In genomic region chr6:163355471-163355991, GRCh38 we compare ENCODE assay signal across 8 cellular contexts. TPM values are rescaled to one million over a fixed set of nuclear protein-coding genes. Genes with fewer than 3 reads are reported as not detected.
A peak's percentile ranks its signal among the peaks of the same experiment; 100 is the strongest.
DNase-seq lines count a peak whose midpoint lies in the region; ATAC-seq and FAIRE-seq lines count a peak whose summit lies in the region.

No MANE protein-coding gene starts in this region.

- FAIRE-seq in small intestine (lab: Jason Lieb, UNC), result no peak

- H3K4me1 ChIP-seq in subcutaneous abdominal adipose tissue (ENCODE audit: control insufficient read depth in 5 of 5, insufficient read depth in 5 of 5, low read length in 5 of 5) (peaks cover 14 to 41% (median 33%) of the 10 kb centered on the region in 5 donors), small intestine (ENCODE audit: control insufficient read depth in 2 of 2, insufficient read depth in 1 of 2, low read depth in 1 of 2, low read length in 1 of 2) (no peaks in the 10 kb centered on the region)

- peak overlapping the region in 4 of 5 donors; percentile 21 to 64 (median 58) for H3K9ac ChIP-seq in subcutaneous abdominal adipose tissue (ENCODE audit: low read length in 5 of 5)

- H3K9me3 ChIP-seq in subcutaneous abdominal adipose tissue (ENCODE audit: control insufficient read depth in 5 of 5, low read length in 5 of 5) (no peaks in the 10 kb centered on the region), small intestine (ENCODE audit: control insufficient read depth, low read depth) (no peaks in the 10 kb centered on the region)

- H3K36me3 ChIP-seq in subcutaneous abdominal adipose tissue (ENCODE audit: control insufficient read depth in 5 of 5, insufficient read depth in 5 of 5, low read length in 5 of 5) (no peaks in the 10 kb centered on the region), small intestine (ENCODE audit: control insufficient read depth in 2 of 2, insufficient read depth in 2 of 2, low read length in 2 of 2) (no peaks in the 10 kb centered on the region)

- peak; percentile 91 for DNase-seq in Daoy (ENCODE audit: low read depth)
- peak; percentile 14 for DNase-seq in amniotic epithelial cell (ENCODE audit: low read depth)
- DNase-seq in kidney tubule cell (ENCODE audit: low spot score), result peak; percentile 78
- DNase-seq in small intestine, result no peak
- DNase-seq in RKO (ENCODE audit: low spot score), result no peak

- no peaks in the 10 kb centered on the region for H3K27me3 ChIP-seq in subcutaneous abdominal adipose tissue (ENCODE audit: control insufficient read depth in 5 of 5, insufficient read depth in 4 of 5, low read length in 5 of 5)
- H3K27me3 ChIP-seq in small intestine (ENCODE audit: control insufficient read depth in 2 of 2, insufficient read depth in 2 of 2, low read length in 2 of 2), result no peaks in the 10 kb centered on the region

- ATAC-seq in HG03066 (IDR thresholded peaks at IDR 0.05; ENCODE audit: low read depth, unreplicated experiment), result peak; percentile 24
- no peak for ATAC-seq in HG03280 (IDR thresholded peaks at IDR 0.05; ENCODE audit: unreplicated experiment)

- H3K4me3 ChIP-seq in subcutaneous abdominal adipose tissue (ENCODE audit: low read depth in 1 of 5, low read length in 5 of 5) (peak overlapping the region; percentile 43 to 68 (median 54)), small intestine (ENCODE audit: low read depth in 1 of 2, low read length in 2 of 2) (no peak overlapping the region)

- 56 to 71% (median 70%) methylated on average over 8 of the region's 8 CpGs for WGBS in small intestine, 3 donors

- H3K27ac ChIP-seq in subcutaneous abdominal adipose tissue (ENCODE audit: low read depth, low read length) (peak overlapping the region; percentile 96), small intestine (ENCODE audit: low read depth in 1 of 2, low read length in 1 of 2) (peak overlapping the region in 1 of 2 donors; percentile 68)

RNA-seq across cellular contexts. Expression of gene QKI, which starts 59.0 kb away (rescaled TPM):
- 184 and 217 TPM in 2 replicates for total RNA-seq in Daoy (2014; rRNA removed; shearing (Covaris generic))
- 10 to 100 TPM in 2 of 3 donors, 1 to 10 TPM in 1; 2.5 to 15.8 (median 11.6) TPM for polyA plus RNA-seq in small intestine

Comparison
In these comparisons a context has a peak if more than half of its experiments do, and no peak if none do; other contexts are left out.
1. DNase-seq: peak in Daoy (single experiment), amniotic epithelial cell (single experiment) and kidney tubule cell (single experiment); none in small intestine (single experiment) and RKO (single experiment).
2. H3K4me3 ChIP-seq: peak in subcutaneous abdominal adipose tissue (5 of 5); none in small intestine (0 of 2).